In genomic region chr10:11246752-11247467, GRCh38 we compare ENCODE assay signal across 18 cellular contexts.
DNase-seq lines count a peak whose midpoint lies in the region; ATAC-seq lines count a peak whose summit lies in the region.
"Had no signal": no experiment of that assay in that cellular context is flagged by ENCODE, and none has a peak within 500 bp of the region (broad histone marks: within the 10 kb centered on the region; RNA-seq: fewer than 3 reads in every experiment).

No MANE protein-coding gene starts in this region.

- ATAC-seq in activated T-cell treated with anti-CD3 and anti-CD28 coated beads, Interleukin-2, amount 50 U/mL, for 72 hours (replicated peaks in 1 of 2) = peak; percentile 8 to 14
- peak; percentile 18 for ATAC-seq in GM21576 (IDR thresholded peaks at IDR 0.05; ENCODE audit: unreplicated experiment)
- ATAC-seq in HG03565 (IDR thresholded peaks at IDR 0.05; ENCODE audit: unreplicated experiment) = peak; percentile 27
- ATAC-seq in stimulated activated memory B cell treated with anti-CD40 and anti-IgM and Interleukin-4, amounts not matched to agents 10 μg/mL and 1 μg/mL and 100 μg/mL, for 72 hours = peak; percentile 31
- ATAC-seq in HG03280 (IDR thresholded peaks at IDR 0.05; ENCODE audit: unreplicated experiment) = no peak
- ATAC-seq in GM21825 (IDR thresholded peaks at IDR 0.05; ENCODE audit: unreplicated experiment) = no peak
- ATAC-seq: psoas muscle had no signal

- peaks cover 19% of the 10 kb centered on the region for H3K4me1 Mint-ChIP-seq in activated T-cell treated with anti-CD3 and anti-CD28 coated beads, Interleukin-2, amount 50 U/mL, for 72 hours (ENCODE audit: low read depth)
- peaks cover 48% of the 10 kb centered on the region for H3K4me1 Mint-ChIP-seq in activated T-cell treated with anti-CD3 and anti-CD28 coated beads, Interleukin-2, amount 50 U/mL, for 24 hours (ENCODE audit: low read depth)
- H3K4me1 Mint-ChIP-seq in stimulated activated memory B cell treated with anti-CD40 and anti-IgM and Interleukin-4, amounts not matched to agents 10 μg/mL and 1 μg/mL and 100 μg/mL, for 72 hours = peaks cover 21% of the 10 kb centered on the region

- H3K36me3 Mint-ChIP-seq in activated T-cell treated with anti-CD3 and anti-CD28 coated beads, Interleukin-2, amount 50 U/mL, for 72 hours (ENCODE audit: insufficient read depth in 2 of 2) = peaks cover 4 to 6% of the 10 kb centered on the region in 2 donors
- H3K36me3 Mint-ChIP-seq in activated T-cell treated with anti-CD3 and anti-CD28 coated beads, Interleukin-2, amount 50 U/mL, for 24 hours (ENCODE audit: low read depth) = peaks cover 62% of the 10 kb centered on the region
- H3K36me3 Mint-ChIP-seq in stimulated activated memory B cell treated with anti-CD40 and anti-IgM and Interleukin-4, amounts not matched to agents 10 μg/mL and 1 μg/mL and 100 μg/mL, for 72 hours = peaks cover 34% of the 10 kb centered on the region

- no peak overlapping the region for H3K4me3 Mint-ChIP-seq in activated T-cell treated with anti-CD3 and anti-CD28 coated beads, Interleukin-2, amount 50 U/mL, for 72 hours
- H3K4me3 Mint-ChIP-seq in activated T-cell treated with anti-CD3 and anti-CD28 coated beads, Interleukin-2, amount 50 U/mL, for 24 hours = no peak overlapping the region
- H3K4me3 Mint-ChIP-seq in stimulated activated memory B cell treated with anti-CD40 and anti-IgM and Interleukin-4, amounts not matched to agents 10 μg/mL and 1 μg/mL and 100 μg/mL, for 72 hours = no peak overlapping the region
- H3K4me3 Mint-ChIP-seq: activated CD4-positive, alpha-beta memory T cell treated with anti-CD3 and anti-CD28 coated beads, Interleukin-2, amount 10 ng/mL, durations not matched to agents 7 days and 5 days; nephron; type B pancreatic cell had no signal

- no peaks in the 10 kb centered on the region for H3K27me3 Mint-ChIP-seq in activated T-cell treated with anti-CD3 and anti-CD28 coated beads, Interleukin-2, amount 50 U/mL, for 72 hours (ENCODE audit: low read depth)
- H3K27me3 Mint-ChIP-seq in activated T-cell treated with anti-CD3 and anti-CD28 coated beads, Interleukin-2, amount 50 U/mL, for 24 hours = no peaks in the 10 kb centered on the region
- no peaks in the 10 kb centered on the region for H3K27me3 Mint-ChIP-seq in stimulated activated memory B cell treated with anti-CD40 and anti-IgM and Interleukin-4, amounts not matched to agents 10 μg/mL and 1 μg/mL and 100 μg/mL, for 72 hours
- H3K27me3 Mint-ChIP-seq: activated CD4-positive, alpha-beta memory T cell treated with anti-CD3 and anti-CD28 coated beads, Interleukin-2, amount 10 ng/mL, durations not matched to agents 7 days and 5 days; IgD-negative memory B cell had no signal

- no peak overlapping the region for H3K27ac Mint-ChIP-seq in activated T-cell treated with anti-CD3 and anti-CD28 coated beads, Interleukin-2, amount 50 U/mL, for 72 hours
- H3K27ac Mint-ChIP-seq in activated T-cell treated with anti-CD3 and anti-CD28 coated beads, Interleukin-2, amount 50 U/mL, for 24 hours = no peak overlapping the region
- no peak overlapping the region for H3K27ac Mint-ChIP-seq in stimulated activated memory B cell treated with anti-CD40 and anti-IgM and Interleukin-4, amounts not matched to agents 10 μg/mL and 1 μg/mL and 100 μg/mL, for 72 hours
- H3K27ac Mint-ChIP-seq: nephron, type B pancreatic cell had no signal

- DNase-seq in activated T-cell treated with anti-CD3 and anti-CD28 coated beads, Interleukin-2, amount 50 U/mL, for 72 hours = no peak
- DNase-seq in activated T-cell treated with anti-CD3 and anti-CD28 coated beads, Interleukin-2, amount 50 U/mL, for 24 hours = no peak
- DNase-seq in NCI-H1048 (lab: John Stamatoyannopoulos, UW) = no peak
- DNase-seq: activated CD4-positive, alpha-beta memory T cell treated with anti-CD3 and anti-CD28 coated beads, Interleukin-2, amount 10 ng/mL, durations not matched to agents 7 days and 5 days; kidney; mesenchymal stem cell; NCI-H1092; NCI-H774; psoas muscle; stimulated activated naive CD4-positive, alpha-beta T cell treated with Interleukin-2 at 50 U/mL for 16 hours had no signal

- no peaks in the 10 kb centered on the region for H3K9me3 Mint-ChIP-seq in activated T-cell treated with anti-CD3 and anti-CD28 coated beads, Interleukin-2, amount 50 U/mL, for 72 hours
- no peaks in the 10 kb centered on the region for H3K9me3 Mint-ChIP-seq in activated T-cell treated with anti-CD3 and anti-CD28 coated beads, Interleukin-2, amount 50 U/mL, for 24 hours
- H3K9me3 Mint-ChIP-seq in stimulated activated memory B cell treated with anti-CD40 and anti-IgM and Interleukin-4, amounts not matched to agents 10 μg/mL and 1 μg/mL and 100 μg/mL, for 72 hours = no peaks in the 10 kb centered on the region
- H3K9me3 Mint-ChIP-seq: activated CD4-positive, alpha-beta memory T cell treated with anti-CD3 and anti-CD28 coated beads, Interleukin-2, amount 10 ng/mL, durations not matched to agents 7 days and 5 days; IgD-negative memory B cell; nephron; type B pancreatic cell had no signal

Comparison
In these comparisons a context has a peak if more than half of its experiments do, and no peak if none do; other contexts are left out.
1. ATAC-seq: peak in activated T-cell treated with anti-CD3 and anti-CD28 coated beads, Interleukin-2, amount 50 U/mL, for 72 hours (2 of 2), GM21576 (single experiment), HG03565 (single experiment) and stimulated activated memory B cell treated with anti-CD40 and anti-IgM and Interleukin-4, amounts not matched to agents 10 μg/mL and 1 μg/mL and 100 μg/mL, for 72 hours (single experiment); none in HG03280 (single experiment) and GM21825 (single experiment).